ENCODE assay signal across 3 cellular contexts in genomic region chr2:182591774-182592173, GRCh38.
A peak's percentile ranks its signal among the peaks of the same experiment; 100 is the strongest.
TF ChIP-seq lines count a peak whose summit lies in the region.

No MANE protein-coding gene starts in this region.

TF ChIP-seq in GM23338, 12 proteins besides CTCF, POLR2A, EP300 and RAD21:
- peak; percentile 34; the same call in 1 of the 2 replicates for TF ChIP-seq NANOG (IDR thresholded peaks at IDR 0.05; ENCODE audit: borderline replicate concordance)
- no peak for TF ChIP-seq CREB1 (CRISPR knock-in tag; IDR thresholded peaks at IDR 0.05; ENCODE audit: low read depth)

TF ChIP-seq in IMR-90, 13 proteins besides CTCF, POLR2A, EP300 and RAD21:
- TF ChIP-seq, protein P1, sequence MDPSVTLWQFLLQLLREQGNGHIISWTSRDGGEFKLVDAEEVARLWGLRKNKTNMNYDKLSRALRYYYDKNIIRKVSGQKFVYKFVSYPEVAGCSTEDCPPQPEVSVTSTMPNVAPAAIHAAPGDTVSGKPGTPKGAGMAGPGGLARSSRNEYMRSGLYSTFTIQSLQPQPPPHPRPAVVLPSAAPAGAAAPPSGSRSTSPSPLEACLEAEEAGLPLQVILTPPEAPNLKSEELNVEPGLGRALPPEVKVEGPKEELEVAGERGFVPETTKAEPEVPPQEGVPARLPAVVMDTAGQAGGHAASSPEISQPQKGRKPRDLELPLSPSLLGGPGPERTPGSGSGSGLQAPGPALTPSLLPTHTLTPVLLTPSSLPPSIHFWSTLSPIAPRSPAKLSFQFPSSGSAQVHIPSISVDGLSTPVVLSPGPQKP (IDR thresholded peaks at IDR 0.05; ENCODE audit: borderline replicate concordance, low read depth, low read length), result no peak
- TF ChIP-seq CHD1 (IDR thresholded peaks at IDR 0.05; ENCODE audit: low read depth, low read length) (no peak), BHLHE40 (IDR thresholded peaks at IDR 0.05; ENCODE audit: low read depth, low read length) (no peak), FOS (IDR thresholded peaks at IDR 0.05; ENCODE audit: low read depth, low read length) (no peak), CEBPB (IDR thresholded peaks at IDR 0.05; ENCODE audit: low read depth, low read length) (no peak), MAZ (IDR thresholded peaks at IDR 0.05; ENCODE audit: borderline replicate concordance, low read depth, low read length) (no peak), SMC3 (IDR thresholded peaks at IDR 0.05; ENCODE audit: low read depth, low read length) (no peak), USF2 (IDR thresholded peaks at IDR 0.05; ENCODE audit: low read depth, low read length) (no peak), NFE2L2 (IDR thresholded peaks at IDR 0.05; ENCODE audit: low read depth, low read length) (no peak), RFX5 (IDR thresholded peaks at IDR 0.05; ENCODE audit: low read depth, low read length) (no peak), MXI1 (IDR thresholded peaks at IDR 0.05; ENCODE audit: borderline replicate concordance, low read depth, low read length) (no peak), MAFK (IDR thresholded peaks at IDR 0.05; ENCODE audit: low read depth, low read length) (no peak), RCOR1 (IDR thresholded peaks at IDR 0.05; ENCODE audit: insufficient replicate concordance, low read length) (no peak)

TF ChIP-seq in GM12878, 131 proteins besides CTCF, POLR2A, EP300 and RAD21:
- TF ChIP-seq, protein P2, sequence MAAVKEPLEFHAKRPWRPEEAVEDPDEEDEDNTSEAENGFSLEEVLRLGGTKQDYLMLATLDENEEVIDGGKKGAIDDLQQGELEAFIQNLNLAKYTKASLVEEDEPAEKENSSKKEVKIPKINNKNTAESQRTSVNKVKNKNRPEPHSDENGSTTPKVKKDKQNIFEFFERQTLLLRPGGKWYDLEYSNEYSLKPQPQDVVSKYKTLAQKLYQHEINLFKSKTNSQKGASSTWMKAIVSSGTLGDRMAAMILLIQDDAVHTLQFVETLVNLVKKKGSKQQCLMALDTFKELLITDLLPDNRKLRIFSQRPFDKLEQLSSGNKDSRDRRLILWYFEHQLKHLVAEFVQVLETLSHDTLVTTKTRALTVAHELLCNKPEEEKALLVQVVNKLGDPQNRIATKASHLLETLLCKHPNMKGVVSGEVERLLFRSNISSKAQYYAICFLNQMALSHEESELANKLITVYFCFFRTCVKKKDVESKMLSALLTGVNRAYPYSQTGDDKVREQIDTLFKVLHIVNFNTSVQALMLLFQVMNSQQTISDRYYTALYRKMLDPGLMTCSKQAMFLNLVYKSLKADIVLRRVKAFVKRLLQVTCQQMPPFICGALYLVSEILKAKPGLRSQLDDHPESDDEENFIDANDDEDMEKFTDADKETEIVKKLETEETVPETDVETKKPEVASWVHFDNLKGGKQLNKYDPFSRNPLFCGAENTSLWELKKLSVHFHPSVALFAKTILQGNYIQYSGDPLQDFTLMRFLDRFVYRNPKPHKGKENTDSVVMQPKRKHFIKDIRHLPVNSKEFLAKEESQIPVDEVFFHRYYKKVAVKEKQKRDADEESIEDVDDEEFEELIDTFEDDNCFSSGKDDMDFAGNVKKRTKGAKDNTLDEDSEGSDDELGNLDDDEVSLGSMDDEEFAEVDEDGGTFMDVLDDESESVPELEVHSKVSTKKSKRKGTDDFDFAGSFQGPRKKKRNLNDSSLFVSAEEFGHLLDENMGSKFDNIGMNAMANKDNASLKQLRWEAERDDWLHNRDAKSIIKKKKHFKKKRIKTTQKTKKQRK (IDR thresholded peaks at IDR 0.05; ENCODE audit: low read depth, low read length), result no peak
- TF ChIP-seq, protein P3, sequence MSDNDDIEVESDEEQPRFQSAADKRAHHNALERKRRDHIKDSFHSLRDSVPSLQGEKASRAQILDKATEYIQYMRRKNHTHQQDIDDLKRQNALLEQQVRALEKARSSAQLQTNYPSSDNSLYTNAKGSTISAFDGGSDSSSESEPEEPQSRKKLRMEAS (IDR thresholded peaks at IDR 0.05; ENCODE audit: low read depth, low read length), result no peak
- TF ChIP-seq HCFC1 (IDR thresholded peaks at IDR 0.05; ENCODE audit: low read length), result no peak
- TF ChIP-seq KAT2A (conservative IDR thresholded peaks at IDR 0.05; ENCODE audit: control insufficient read depth, low read depth, low read length), result no peak
- TF ChIP-seq STAT3 (IDR thresholded peaks at IDR 0.05; ENCODE audit: low read depth, low read length), result no peak
- no peak for TF ChIP-seq NKRF (conservative IDR thresholded peaks at IDR 0.05)
- TF ChIP-seq USF2 (IDR thresholded peaks at IDR 0.05; ENCODE audit: borderline replicate concordance, low read depth, low read length), result no peak
- TF ChIP-seq SMARCA5 (IDR thresholded peaks at IDR 0.05), result no peak
- no peak for TF ChIP-seq NRF1 (conservative IDR thresholded peaks at IDR 0.05; ENCODE audit: low read depth, low read length)
- no peak for TF ChIP-seq MLLT1 (IDR thresholded peaks at IDR 0.05)
- no peak for TF ChIP-seq SMAD5 (IDR thresholded peaks at IDR 0.05; ENCODE audit: low read depth)
- TF ChIP-seq, protein P4, sequence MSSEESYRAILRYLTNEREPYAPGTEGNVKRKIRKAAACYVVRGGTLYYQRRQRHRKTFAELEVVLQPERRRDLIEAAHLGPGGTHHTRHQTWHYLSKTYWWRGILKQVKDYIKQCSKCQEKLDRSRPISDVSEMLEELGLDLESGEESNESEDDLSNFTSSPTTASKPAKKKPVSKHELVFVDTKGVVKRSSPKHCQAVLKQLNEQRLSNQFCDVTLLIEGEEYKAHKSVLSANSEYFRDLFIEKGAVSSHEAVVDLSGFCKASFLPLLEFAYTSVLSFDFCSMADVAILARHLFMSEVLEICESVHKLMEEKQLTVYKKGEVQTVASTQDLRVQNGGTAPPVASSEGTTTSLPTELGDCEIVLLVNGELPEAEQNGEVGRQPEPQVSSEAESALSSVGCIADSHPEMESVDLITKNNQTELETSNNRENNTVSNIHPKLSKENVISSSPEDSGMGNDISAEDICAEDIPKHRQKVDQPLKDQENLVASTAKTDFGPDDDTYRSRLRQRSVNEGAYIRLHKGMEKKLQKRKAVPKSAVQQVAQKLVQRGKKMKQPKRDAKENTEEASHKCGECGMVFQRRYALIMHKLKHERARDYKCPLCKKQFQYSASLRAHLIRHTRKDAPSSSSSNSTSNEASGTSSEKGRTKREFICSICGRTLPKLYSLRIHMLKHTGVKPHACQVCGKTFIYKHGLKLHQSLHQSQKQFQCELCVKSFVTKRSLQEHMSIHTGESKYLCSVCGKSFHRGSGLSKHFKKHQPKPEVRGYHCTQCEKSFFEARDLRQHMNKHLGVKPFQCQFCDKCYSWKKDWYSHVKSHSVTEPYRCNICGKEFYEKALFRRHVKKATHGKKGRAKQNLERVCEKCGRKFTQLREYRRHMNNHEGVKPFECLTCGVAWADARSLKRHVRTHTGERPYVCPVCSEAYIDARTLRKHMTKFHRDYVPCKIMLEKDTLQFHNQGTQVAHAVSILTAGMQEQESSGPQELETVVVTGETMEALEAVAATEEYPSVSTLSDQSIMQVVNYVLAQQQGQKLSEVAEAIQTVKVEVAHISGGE (CRISPR knock-in tag; IDR thresholded peaks at IDR 0.05), result no peak
- TF ChIP-seq RUNX3 (IDR thresholded peaks at IDR 0.05; ENCODE audit: low read length), result no peak
- no peak for TF ChIP-seq CREM (IDR thresholded peaks at IDR 0.05; ENCODE audit: low read depth)
- no peak for TF ChIP-seq HDAC2 (IDR thresholded peaks at IDR 0.05)
- TF ChIP-seq MEF2B (IDR thresholded peaks at IDR 0.05; ENCODE audit: partially characterized antibody, poor library complexity, severe bottlenecking), result no peak
